ENCODE assay signal across 10 cellular contexts in genomic region chr9:36149197-36149596, GRCh38. TPM values are rescaled to one million over a fixed set of nuclear protein-coding genes. Genes with fewer than 3 reads are reported as not detected.
A peak's percentile ranks its signal among the peaks of the same experiment; 100 is the strongest.
DNase-seq lines count a peak whose midpoint lies in the region; ATAC-seq and TF ChIP-seq lines count a peak whose summit lies in the region.
"Had no signal": no experiment of that assay in that cellular context is flagged by ENCODE, and none has a peak within 500 bp of the region (broad histone marks: within the 10 kb centered on the region; RNA-seq: fewer than 3 reads in every experiment).

No MANE protein-coding gene starts in this region.

- no peak overlapping the region for H2AFZ ChIP-seq in SK-N-SH (ENCODE audit: low read depth)

- peaks cover 5% of the 10 kb centered on the region for H3K9me3 ChIP-seq in CD8-positive, alpha-beta memory T cell (ENCODE audit: low read length)
- H3K9me3 ChIP-seq in SK-N-SH = no peaks in the 10 kb centered on the region

- H3K36me3 ChIP-seq in CD8-positive, alpha-beta memory T cell (ENCODE audit: insufficient read depth, low read length) = no peaks in the 10 kb centered on the region
- peaks cover 0 to 37% of the 10 kb centered on the region in 2 experiments for H3K36me3 ChIP-seq in SK-N-SH (replicated peaks in 1 of 2; ENCODE audit: control insufficient read depth in 1 of 2, insufficient read depth in 2 of 2, low read length in 1 of 2)

- intact Hi-C loops in activated CD8-positive, alpha-beta T cell treated with anti-CD3 and anti-CD28 coated beads for 36 hours (cut with micrococcal nuclease) = no loop called here

- no peak overlapping the region for H3K4me3 ChIP-seq in CD8-positive, alpha-beta memory T cell (ENCODE audit: low read length)
- peak overlapping the region in 1 of 2 experiments; percentile 6; a peak in 1 of 4 replicates for H3K4me3 ChIP-seq in SK-N-SH (ENCODE audit: low read depth in 2 of 2, low read length in 1 of 2)
- H3K4me3 ChIP-seq in fibroblast of pulmonary artery (replicated peaks; ENCODE audit: low read depth, low read length) = no peak overlapping the region

- peaks cover 90% of the 10 kb centered on the region for H3K4me1 ChIP-seq in CD8-positive, alpha-beta memory T cell (ENCODE audit: insufficient read depth, low read length)
- peaks cover 16 to 41% of the 10 kb centered on the region in 2 experiments; a peak in 3 of 4 replicates for H3K4me1 ChIP-seq in SK-N-SH (ENCODE audit: control insufficient read depth in 1 of 2, insufficient read depth in 2 of 2, low read depth in 1 of 2, low read length in 1 of 2)

- peaks cover 50% of the 10 kb centered on the region for H3F3A ChIP-seq in SK-N-SH (replicated peaks; ENCODE audit: insufficient read depth)

- WGBS in SK-N-SH (ENCODE audit: low lambda C conversion rate) = 64% methylated on average over 4 of the region's 4 CpGs

- peaks cover 0 to 9% (median 6%) of the 10 kb centered on the region in 5 donors for H3K9me3 Mint-ChIP-seq in CD8-positive, alpha-beta memory T cell
- peaks cover 13% of the 10 kb centered on the region for H3K9me3 Mint-ChIP-seq in activated CD8-positive, alpha-beta T cell treated with anti-CD3 and anti-CD28 coated beads for 36 hours

- TF ChIP-seq EP300 in SK-N-SH (IDR thresholded peaks at IDR 0.05; ENCODE audit: borderline replicate concordance in 1 of 2, low read depth in 1 of 2, low read length in 1 of 2) = no peak

- no peak for ATAC-seq in activated CD8-positive, alpha-beta T cell treated with anti-CD3 and anti-CD28 coated beads for 36 hours
- ATAC-seq in esophagus mucosa (no peak), HG02870 (IDR thresholded peaks at IDR 0.05; ENCODE audit: unreplicated experiment) (no peak)

- peaks cover 16 to 30% (median 29%) of the 10 kb centered on the region in 3 donors for H3K36me3 Mint-ChIP-seq in CD8-positive, alpha-beta memory T cell
- peaks cover 31% of the 10 kb centered on the region for H3K36me3 Mint-ChIP-seq in activated CD8-positive, alpha-beta T cell treated with anti-CD3 and anti-CD28 coated beads for 36 hours (ENCODE audit: low read depth)

- H3K4me3 Mint-ChIP-seq in CD8-positive, alpha-beta memory T cell = peak overlapping the region in 4 of 7 donors; percentile 51 to 75 (median 62)
- no peak overlapping the region for H3K4me3 Mint-ChIP-seq in activated CD8-positive, alpha-beta T cell treated with anti-CD3 and anti-CD28 coated beads for 36 hours
- H3K4me3 Mint-ChIP-seq: neural crest cell had no signal

- TF ChIP-seq CTCF in SK-N-SH (IDR thresholded peaks at IDR 0.05) (no peak), fibroblast of pulmonary artery (IDR thresholded peaks at IDR 0.05; ENCODE audit: low read length, missing control alignments) (no peak), GM20000 (IDR thresholded peaks at IDR 0.05; ENCODE audit: extremely low read depth, missing control alignments) (no peak)
- TF ChIP-seq CTCF in activated CD8-positive, alpha-beta T cell treated with anti-CD3 and anti-CD28 coated beads for 36 hours (IDR thresholded peaks at IDR 0.05) = no peak

- H3K27ac Mint-ChIP-seq in CD8-positive, alpha-beta memory T cell = peak overlapping the region; percentile 77 to 99 (median 96)
- no peak overlapping the region for H3K27ac Mint-ChIP-seq in activated CD8-positive, alpha-beta T cell treated with anti-CD3 and anti-CD28 coated beads for 36 hours

- H3K4me1 Mint-ChIP-seq in CD8-positive, alpha-beta memory T cell = peaks cover 84 to 95% (median 88%) of the 10 kb centered on the region in 3 donors
- H3K4me1 Mint-ChIP-seq in activated CD8-positive, alpha-beta T cell treated with anti-CD3 and anti-CD28 coated beads for 36 hours (ENCODE audit: low read depth) = peaks cover 83% of the 10 kb centered on the region

- no peak for DNase-seq in CD8-positive, alpha-beta memory T cell
- DNase-seq in SK-N-SH (peak; percentile 41), fibroblast of pulmonary artery (ENCODE audit: low read depth) (peak; percentile 68), renal cortical epithelial cell (ENCODE audit: low read depth) (peak; percentile 85), GM20000 (ENCODE audit: low spot score) (no peak)
- no peak for DNase-seq in activated CD8-positive, alpha-beta T cell treated with anti-CD3 and anti-CD28 coated beads for 36 hours
- DNase-seq: GDM1 had no signal

- no peaks in the 10 kb centered on the region for H3K27me3 ChIP-seq in CD8-positive, alpha-beta memory T cell (ENCODE audit: insufficient read depth, low read length, poor library complexity, severe bottlenecking)
- H3K27me3 ChIP-seq in SK-N-SH (ENCODE audit: insufficient read depth) = no peaks in the 10 kb centered on the region

- peaks cover 0 to 3% of the 10 kb centered on the region in 2 donors for H3K27me3 Mint-ChIP-seq in CD8-positive, alpha-beta memory T cell
- H3K27me3 Mint-ChIP-seq in activated CD8-positive, alpha-beta T cell treated with anti-CD3 and anti-CD28 coated beads for 36 hours = no peaks in the 10 kb centered on the region

- no peak overlapping the region for H3K27ac ChIP-seq in CD8-positive, alpha-beta memory T cell (ENCODE audit: low read depth, low read length)
- peak overlapping the region; percentile 89 to 98 for H3K27ac ChIP-seq in SK-N-SH (ENCODE audit: low read depth in 2 of 2, low read length in 1 of 2)

- no peak for TF ChIP-seq RAD21 in SK-N-SH (IDR thresholded peaks at IDR 0.05; ENCODE audit: low read length)

- CTCF ChIA-PET in CD8-positive, alpha-beta memory T cell (lab: Charles Lee) = interaction anchor here (0.8 to 4.4 kb wide), 8 partner anchors 10 to 47 kb away, joined by 3 to 29 read pairs (median 5); partner anchors contain the start of gene GLIPR2
- CTCF ChIA-PET in SK-N-SH (lab: Yijun Ruan, JAX) = interaction anchor here (0.6 to 7.0 kb wide), 10 partner anchors 9 to 246 kb away, joined by 3 to 105 read pairs (median 4); partner anchors contain the start of genes CCIN, CLTA and GLIPR2
- CTCF ChIA-PET in activated CD8-positive, alpha-beta T cell treated with anti-CD3 and anti-CD28 coated beads for 36 hours (lab: Charles Lee) = interaction anchor here (0.8 to 2.2 kb wide), 10 partner anchors 9 to 140 kb away, joined by 3 to 7 read pairs (median 6); no protein-coding TSS in a partner anchor

- POLR2A ChIA-PET in CD8-positive, alpha-beta memory T cell (lab: Charles Lee) = interaction anchor here (0.6 to 2.3 kb wide), 4 partner anchors 9 to 41 kb away, joined by 3 to 12 read pairs (median 6); partner anchors contain the start of genes CLTA and GLIPR2
- POLR2A ChIA-PET in SK-N-SH (lab: Yijun Ruan, JAX) = interaction anchor here (1.1 to 2.7 kb wide), 4 partner anchors 9 to 41 kb away, joined by 3 to 38 read pairs (median 7); partner anchors contain the start of genes CLTA and GLIPR2
- POLR2A ChIA-PET in activated CD8-positive, alpha-beta T cell treated with anti-CD3 and anti-CD28 coated beads for 36 hours (lab: Charles Lee) = interaction anchor here (0.7 to 4.9 kb wide), 6 partner anchors 10 to 84 kb away, joined by 3 to 23 read pairs (median 8); partner anchors contain the start of genes CLTA and GLIPR2

- no peaks in the 10 kb centered on the region for H3K9me2 ChIP-seq in SK-N-SH

- H3K79me2 ChIP-seq in SK-N-SH (ENCODE audit: insufficient read depth) = peaks cover 3% of the 10 kb centered on the region; the same call in 1 of the 2 replicates

- H4K20me1 ChIP-seq in SK-N-SH (ENCODE audit: insufficient read depth) = no peaks in the 10 kb centered on the region

- peak overlapping the region; percentile 74 for H3K4me2 ChIP-seq in SK-N-SH

- peak overlapping the region; percentile 38; the same call in 1 of the 2 replicates for H3K9ac ChIP-seq in SK-N-SH

TF ChIP-seq in SK-N-SH, 30 proteins besides CTCF, POLR2A, EP300 and RAD21 (continues in another document):
- TF ChIP-seq FOXM1 (IDR thresholded peaks at IDR 0.05; ENCODE audit: low read depth) (no peak), RXRA (IDR thresholded peaks at IDR 0.05; ENCODE audit: borderline replicate concordance, low read depth) (no peak; the same call in 1 of the 2 replicates), POLR2AphosphoS5 (IDR thresholded peaks at IDR 0.05; ENCODE audit: low read depth, low read length) (no peak), TAF1 (IDR thresholded peaks at IDR 0.05; ENCODE audit: borderline replicate concordance, low read depth, low read length) (no peak), JUND (IDR thresholded peaks at IDR 0.05) (peak; percentile 75), GATA2 (CRISPR knock-in tag; IDR thresholded peaks at IDR 0.05) (no peak)
- TF ChIP-seq, protein P1, sequence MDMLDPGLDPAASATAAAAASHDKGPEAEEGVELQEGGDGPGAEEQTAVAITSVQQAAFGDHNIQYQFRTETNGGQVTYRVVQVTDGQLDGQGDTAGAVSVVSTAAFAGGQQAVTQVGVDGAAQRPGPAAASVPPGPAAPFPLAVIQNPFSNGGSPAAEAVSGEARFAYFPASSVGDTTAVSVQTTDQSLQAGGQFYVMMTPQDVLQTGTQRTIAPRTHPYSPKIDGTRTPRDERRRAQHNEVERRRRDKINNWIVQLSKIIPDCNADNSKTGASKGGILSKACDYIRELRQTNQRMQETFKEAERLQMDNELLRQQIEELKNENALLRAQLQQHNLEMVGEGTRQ (IDR thresholded peaks at IDR 0.05; ENCODE audit: borderline replicate concordance, low read depth, low read length) = no peak

RNA-seq across cellular contexts. Expression of gene GLIPR2, which starts 12.7 kb away (rescaled TPM):
- 10 to 100 TPM; 17.1 to 17.5 TPM for total RNA-seq in CD8-positive, alpha-beta memory T cell
- 139 TPM for polyA plus RNA-seq in CD8-positive, alpha-beta memory T cell
- polyA plus RNA-seq in SK-N-SH (2012; rRNA removed) = 38.3 and 40.1 TPM in 2 replicates
- 38.4 and 43.1 TPM in 2 replicates for polyA plus RNA-seq in SK-N-SH (2012; cell fraction: cytosol; rRNA removed)
- polyA plus RNA-seq in SK-N-SH (2012; cell fraction: nucleus; rRNA removed) = 25.0 and 25.4 TPM in 2 replicates
- 33.5 and 73.1 TPM in 2 replicates for total RNA-seq in renal cortical epithelial cell
- total RNA-seq in activated CD8-positive, alpha-beta T cell treated with anti-CD3 and anti-CD28 coated beads for 36 hours = 10 to 100 TPM; 12.2 to 13.6 TPM
- total RNA-seq in esophagus mucosa = 8.8 TPM

RNA-seq across cellular contexts. Expression of gene CCIN, which starts 20.0 kb away (rescaled TPM):
- not detected for total RNA-seq in CD8-positive, alpha-beta memory T cell
- polyA plus RNA-seq in CD8-positive, alpha-beta memory T cell = 0.14 TPM
- 0.44 and 0.54 TPM in 2 replicates for polyA plus RNA-seq in SK-N-SH (2012; rRNA removed)
- polyA plus RNA-seq in SK-N-SH (2012; cell fraction: cytosol; rRNA removed) = 0.15 and 0.35 TPM in 2 replicates
- polyA plus RNA-seq in SK-N-SH (2012; cell fraction: nucleus; rRNA removed) = 0.93 and 0.95 TPM in 2 replicates
- 0.55 and 1.4 TPM in 2 replicates for total RNA-seq in renal cortical epithelial cell
- total RNA-seq in activated CD8-positive, alpha-beta T cell treated with anti-CD3 and anti-CD28 coated beads for 36 hours = not detected
- total RNA-seq in esophagus mucosa = not detected
- total RNA-seq: neural crest cell had no signal

RNA-seq across cellular contexts. Expression of gene CLTA, which starts 41.5 kb away (rescaled TPM):
- 100 to 1,000 TPM; 185 to 186 TPM for total RNA-seq in CD8-positive, alpha-beta memory T cell
- 77.6 TPM for polyA plus RNA-seq in CD8-positive, alpha-beta memory T cell
- polyA plus RNA-seq in SK-N-SH (2012; rRNA removed) = 222 and 260 TPM in 2 replicates
- 329 and 395 TPM in 2 replicates for polyA plus RNA-seq in SK-N-SH (2012; cell fraction: cytosol; rRNA removed)
- 119 and 142 TPM in 2 replicates for polyA plus RNA-seq in SK-N-SH (2012; cell fraction: nucleus; rRNA removed)
- total RNA-seq in renal cortical epithelial cell (391 and 514 TPM in 2 replicates), esophagus mucosa (169 TPM)
- total RNA-seq in activated CD8-positive, alpha-beta T cell treated with anti-CD3 and anti-CD28 coated beads for 36 hours = 100 to 1,000 TPM; 116 to 119 TPM

Comparison
In these comparisons a context has a peak if more than half of its experiments do, and no peak if none do; other contexts are left out.
1. DNase-seq: peak in SK-N-SH (single experiment), fibroblast of pulmonary artery (single experiment) and renal cortical epithelial cell (single experiment); none in CD8-positive, alpha-beta memory T cell (0 of 5), activated CD8-positive, alpha-beta T cell treated with anti-CD3 and anti-CD28 coated beads for 36 hours (single experiment) and GM20000 (single experiment).